8 cellular contexts compared by ENCODE assay signal in genomic region chr6:9540534-9541126, GRCh38.
DNase-seq lines count a peak whose midpoint lies in the region; ATAC-seq and TF ChIP-seq lines count a peak whose summit lies in the region.

No MANE protein-coding gene starts in this region.

- H4K20me1 ChIP-seq in Karpas-422 (ENCODE audit: insufficient read depth, low read depth, low read length) (no peaks in the 10 kb centered on the region), SU-DHL-6 (ENCODE audit: low read depth, low read length) (0 out of 2 replicates have a peak, but pooled peaks cover 3% of the 10 kb centered on the region)

- TF ChIP-seq CTCF in SU-DHL-6 (IDR thresholded peaks at IDR 0.05; ENCODE audit: insufficient read depth, low read length, poor library complexity, severe bottlenecking) (peak; percentile 98), upper lobe of right lung (IDR thresholded peaks at IDR 0.05) (peak; percentile 86)

- H3K27me3 ChIP-seq in Karpas-422 (ENCODE audit: low read length) (no peaks in the 10 kb centered on the region), SU-DHL-6 (ENCODE audit: low read length) (no peaks in the 10 kb centered on the region), upper lobe of right lung (peaks cover 3% of the 10 kb centered on the region)

- H3K4me2 ChIP-seq in Karpas-422 (ENCODE audit: low read depth, low read length, poor library complexity, severe bottlenecking) (no peak overlapping the region), SU-DHL-6 (ENCODE audit: low read depth, low read length, poor library complexity, severe bottlenecking) (no peak overlapping the region)

- H3K4me3 ChIP-seq in Karpas-422 (ENCODE audit: low read length) (no peak overlapping the region), SU-DHL-6 (ENCODE audit: insufficient read depth, low read length, poor library complexity, severe bottlenecking) (no peak overlapping the region), upper lobe of right lung (no peak overlapping the region)

- H3K79me2 ChIP-seq in Karpas-422 (ENCODE audit: low read length) = no peaks in the 10 kb centered on the region
- H3K79me2 ChIP-seq in SU-DHL-6 (ENCODE audit: insufficient read depth, low read length) = no peaks in the 10 kb centered on the region

- peak; percentile 37 for DNase-seq in D341Med (ENCODE audit: low spot score)
- peak; percentile 1 for DNase-seq in GM19238 (ENCODE audit: insufficient read length, low spot score)
- peak; percentile 80 for DNase-seq in Karpas-422
- peak; percentile 19 for DNase-seq in globus pallidus (ENCODE audit: low spot score)
- no peak for DNase-seq in upper lobe of right lung
- DNase-seq in NK-92 treated with Interleukin-12 subunit alpha and Interleukin-12 subunit beta, amount 100 ng/mL, for 24 hours (lab: John Stamatoyannopoulos, UW) = no peak

- H3K9ac ChIP-seq in Karpas-422 (ENCODE audit: low read length) (no peak overlapping the region), SU-DHL-6 (ENCODE audit: low read length) (no peak overlapping the region)

- no peaks in the 10 kb centered on the region for H3F3A ChIP-seq in SU-DHL-6 (ENCODE audit: insufficient read depth)

- H3K9me2 ChIP-seq in Karpas-422 (replicated peaks; ENCODE audit: insufficient read depth, low read length) (no peaks in the 10 kb centered on the region), SU-DHL-6 (replicated peaks; ENCODE audit: insufficient read depth, low read length) (no peaks in the 10 kb centered on the region)

- no peak overlapping the region for H3K27ac ChIP-seq in Karpas-422 (ENCODE audit: low read length)
- H3K27ac ChIP-seq in SU-DHL-6 (ENCODE audit: low read depth, low read length) = no peak overlapping the region
- no peak overlapping the region for H3K27ac ChIP-seq in upper lobe of right lung

- ATAC-seq in upper lobe of right lung (peak; percentile 58), HG02938 (IDR thresholded peaks at IDR 0.05; ENCODE audit: unreplicated experiment) (no peak)

- no peaks in the 10 kb centered on the region for H3K9me3 ChIP-seq in Karpas-422 (ENCODE audit: low read length)
- no peaks in the 10 kb centered on the region for H3K9me3 ChIP-seq in SU-DHL-6 (ENCODE audit: insufficient read depth, low read length)
- H3K9me3 ChIP-seq in upper lobe of right lung = no peaks in the 10 kb centered on the region

- intact Hi-C loops in upper lobe of right lung (cut with DNase I) = no loop called here

- H3K36me3 ChIP-seq in Karpas-422 (ENCODE audit: insufficient read depth, low read length) = no peaks in the 10 kb centered on the region
- H3K36me3 ChIP-seq in SU-DHL-6 (ENCODE audit: low read length) = no peaks in the 10 kb centered on the region
- H3K36me3 ChIP-seq in upper lobe of right lung = no peaks in the 10 kb centered on the region

- H3K4me1 ChIP-seq in Karpas-422 (ENCODE audit: low read length) (no peaks in the 10 kb centered on the region), upper lobe of right lung (no peaks in the 10 kb centered on the region)

- H2AFZ ChIP-seq in Karpas-422 (ENCODE audit: low read length) (no peak overlapping the region), SU-DHL-6 (ENCODE audit: low read depth, low read length, severe bottlenecking) (no peak overlapping the region)

Comparison
In these comparisons a context has a peak if more than half of its experiments do, and no peak if none do; other contexts are left out.
1. DNase-seq: peak in D341Med (single experiment), GM19238 (single experiment), Karpas-422 (single experiment) and globus pallidus (single experiment); none in upper lobe of right lung (single experiment) and NK-92 treated with Interleukin-12 subunit alpha and Interleukin-12 subunit beta, amount 100 ng/mL, for 24 hours (single experiment).